ENCODE assay signal across 17 cellular contexts in the genomic region with DNA sequence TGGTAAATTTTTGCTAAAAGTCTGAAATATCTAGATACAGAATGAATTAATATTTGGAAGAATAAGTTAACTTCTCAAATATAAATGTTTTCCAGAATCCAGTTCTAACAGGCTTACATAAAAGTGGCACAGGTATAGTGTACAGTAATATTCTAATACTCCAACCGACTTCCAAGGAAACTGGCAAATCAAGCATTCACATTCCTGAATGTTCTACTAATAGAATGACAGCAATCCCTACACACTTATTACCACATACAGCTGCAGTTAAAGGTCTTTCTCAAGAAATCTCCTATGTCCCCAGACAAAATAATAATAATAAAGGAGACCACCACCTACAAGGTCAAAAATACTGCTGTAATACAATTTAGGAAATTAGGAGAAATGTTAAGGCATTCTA. TPM values are rescaled to one million over a fixed set of nuclear protein-coding genes. Genes with fewer than 3 reads are reported as not detected.
DNase-seq lines count a peak whose midpoint lies in the region; ATAC-seq and TF ChIP-seq lines count a peak whose summit lies in the region.
"Had no signal": no experiment of that assay in that cellular context is flagged by ENCODE, and none has a peak within 500 bp of the region (broad histone marks: within the 10 kb centered on the region; RNA-seq: fewer than 3 reads in every experiment).

No MANE protein-coding gene starts in this region.

- H3K4me3 ChIP-seq in fibroblast of mammary gland (ENCODE audit: control insufficient read depth, low read depth, low read length) (no peak overlapping the region), psoas muscle (no peak overlapping the region)

- no peaks in the 10 kb centered on the region for H3K27me3 ChIP-seq in psoas muscle (ENCODE audit: insufficient read depth in 3 of 3, low read length in 2 of 3)

- H3K4me1 Mint-ChIP-seq in activated B cell treated with CpG ODN at 0.5 μM for 24 hours: peaks cover 88% of the 10 kb centered on the region

- 12 to 27% (median 22%) methylated on average over 1 of the region's 1 CpG for WGBS in psoas muscle, 3 donors

- POLR2A ChIA-PET in activated B cell treated with CpG ODN at 0.5 μM for 24 hours (lab: Charles Lee): interaction anchor here (1.3 to 1.4 kb wide), 3 partner anchors 31 to 53 kb away, joined by 3 read pairs; no protein-coding TSS in a partner anchor

- no peak for ATAC-seq in activated B cell treated with CpG ODN at 0.5 μM for 24 hours (ENCODE audit: low read depth)
- ATAC-seq in psoas muscle: peak in 1 of 4 donors; percentile 34
- ATAC-seq in HG03175 (IDR thresholded peaks at IDR 0.05; ENCODE audit: unreplicated experiment): no peak

- TF ChIP-seq CTCF in activated B cell treated with CpG ODN at 0.5 μM for 24 hours (IDR thresholded peaks at IDR 0.05) (no peak), fibroblast of mammary gland (conservative IDR thresholded peaks at IDR 0.05; ENCODE audit: control insufficient read depth, insufficient read depth, low read depth, low read length) (no peak), psoas muscle (IDR thresholded peaks at IDR 0.05) (no peak)

- intact Hi-C loops in activated B cell treated with CpG ODN at 0.5 μM for 24 hours (cut with micrococcal nuclease): no loop called here
- intact Hi-C loops in psoas muscle (cut with DNase I): no loop called here

- H3K9me3 ChIP-seq in psoas muscle: no peaks in the 10 kb centered on the region

- no peaks in the 10 kb centered on the region for H3K36me3 ChIP-seq in psoas muscle (ENCODE audit: insufficient read depth in 1 of 2, low read depth in 1 of 2)

- no peaks in the 10 kb centered on the region for H3K27me3 Mint-ChIP-seq in activated B cell treated with CpG ODN at 0.5 μM for 24 hours
- H3K27me3 Mint-ChIP-seq: CD4-positive, alpha-beta T cell had no signal

- H3K27ac Mint-ChIP-seq in activated B cell treated with CpG ODN at 0.5 μM for 24 hours: peak overlapping the region; percentile 11
- H3K27ac Mint-ChIP-seq: CD4-positive, alpha-beta T cell had no signal

- peak; percentile 17 for DNase-seq in ELR (ENCODE audit: low read depth)
- no peak for DNase-seq in activated B cell treated with CpG ODN at 0.5 μM for 24 hours
- peak; percentile 19 for DNase-seq in fibroblast of mammary gland (ENCODE audit: low read depth)
- DNase-seq in psoas muscle: no peak
- no peak for DNase-seq in AG20443 (ENCODE audit: low spot score)
- no peak for DNase-seq in D341Med (ENCODE audit: low spot score)
- DNase-seq in activated CD4-positive, CD25-positive, alpha-beta regulatory T cell treated with anti-CD3 and anti-CD28 coated beads, Interleukin-2, amount 50 U/mL, for 72 hours: no peak
- DNase-seq: Calu3; CD4-positive, alpha-beta T cell; DMS79; GDM1; KG1; NCI-H1092; NCI-H1694; NCI-H345; NCI-H526 treated with DMSO at 0.1 percent for 48 hours had no signal

- peak overlapping the region; percentile 33 for H3K27ac ChIP-seq in psoas muscle

- peaks cover 14% of the 10 kb centered on the region for H3K36me3 Mint-ChIP-seq in activated B cell treated with CpG ODN at 0.5 μM for 24 hours (ENCODE audit: low read depth)

- no peaks in the 10 kb centered on the region for H3K9me3 Mint-ChIP-seq in activated B cell treated with CpG ODN at 0.5 μM for 24 hours
- H3K9me3 Mint-ChIP-seq: CD4-positive, alpha-beta T cell had no signal

- CTCF ChIA-PET in activated B cell treated with CpG ODN at 0.5 μM for 24 hours (lab: Charles Lee): no interaction called here

- peaks cover 49% of the 10 kb centered on the region for H3K4me1 ChIP-seq in psoas muscle

- H3K4me3 Mint-ChIP-seq in activated B cell treated with CpG ODN at 0.5 μM for 24 hours: no peak overlapping the region
- H3K4me3 Mint-ChIP-seq: CD4-positive, alpha-beta T cell had no signal

RNA-seq across cellular contexts. Expression of a gene that starts 31.9 kb away (rescaled TPM):
- total RNA-seq in activated B cell treated with CpG ODN at 0.5 μM for 24 hours (121 and 146 TPM in 2 replicates), psoas muscle (10 to 100 TPM; 20.1 to 33.3 (median 27.0) TPM)
- 10 to 100 TPM in 1 of 3 donors, 1 to 10 TPM in 2; 7.7 to 16.3 (median 7.8) TPM for polyA plus RNA-seq in psoas muscle

Comparison
In these comparisons a context has a peak if more than half of its experiments do, and no peak if none do; other contexts are left out.
1. DNase-seq: peak in ELR (single experiment) and fibroblast of mammary gland (single experiment); none in activated B cell treated with CpG ODN at 0.5 μM for 24 hours (single experiment), psoas muscle (0 of 2), AG20443 (single experiment), D341Med (single experiment) and activated CD4-positive, CD25-positive, alpha-beta regulatory T cell treated with anti-CD3 and anti-CD28 coated beads, Interleukin-2, amount 50 U/mL, for 72 hours (single experiment).